ENCODE assay signal across 8 cellular contexts in genomic region chr3:198079771-198080520, GRCh38.
DNase-seq lines count a peak whose midpoint lies in the region; ATAC-seq and TF ChIP-seq lines count a peak whose summit lies in the region.

No MANE protein-coding gene starts in this region.

- no peak overlapping the region for H3K27ac ChIP-seq in foreskin keratinocyte
- no peak overlapping the region for H3K27ac ChIP-seq in ovary
- no peak overlapping the region for H3K27ac ChIP-seq in vagina

- 6 to 9% (median 7%) methylated on average over 36 to 47 of the region's 47 CpGs for WGBS in ovary, 3 donors

- DNase-seq in SIG-M5 treated with dmso at 0.1 percent for 504 hours (lab: John Stamatoyannopoulos, UW; ENCODE audit: unreplicated experiment), result peak; percentile 50
- DNase-seq in SIG-M5 (lab: John Stamatoyannopoulos, UW), result no peak
- peak; percentile 35 for DNase-seq in LoVo (ENCODE audit: low spot score)
- DNase-seq in activated T-cell treated with anti-CD3 and anti-CD28 coated beads, Interleukin-2, amount 50 U/mL, for 1 hour, result peak; percentile 65
- DNase-seq in foreskin keratinocyte, result peak; percentile 47 to 68
- DNase-seq in ovary, result peak in 1 of 5 donors; percentile 4
- DNase-seq in vagina (ENCODE audit: extremely low spot score in 2 of 2), result no peak

- no peaks in the 10 kb centered on the region for H3K4me1 ChIP-seq in foreskin keratinocyte
- peaks cover 7% of the 10 kb centered on the region for H3K4me1 ChIP-seq in ovary (ENCODE audit: insufficient read depth)
- H3K4me1 ChIP-seq in vagina, result peaks cover 12% of the 10 kb centered on the region

- H3K9me3 ChIP-seq in ovary, result no peaks in the 10 kb centered on the region
- H3K9me3 ChIP-seq in vagina, result no peaks in the 10 kb centered on the region

- TF ChIP-seq CTCF in foreskin keratinocyte (conservative IDR thresholded peaks at IDR 0.05), result peak; percentile 23
- no peak for TF ChIP-seq CTCF in ovary (IDR thresholded peaks at IDR 0.05)
- no peak for TF ChIP-seq CTCF in vagina (IDR thresholded peaks at IDR 0.05)

- ATAC-seq in foreskin keratinocyte (peak; percentile 82), HG03457 (IDR thresholded peaks at IDR 0.05; ENCODE audit: unreplicated experiment) (no peak)

- TF ChIP-seq POLR2A in ovary (IDR thresholded peaks at IDR 0.05) (no peak), vagina (IDR thresholded peaks at IDR 0.05) (no peak)

- peak overlapping the region; percentile 1 for H3K4me3 ChIP-seq in ovary
- H3K4me3 ChIP-seq in vagina, result peak overlapping the region; percentile 26 to 27

- H3K36me3 ChIP-seq in ovary (no peaks in the 10 kb centered on the region), vagina (no peaks in the 10 kb centered on the region)

- H3K27me3 ChIP-seq in foreskin keratinocyte (peaks cover 92% of the 10 kb centered on the region), ovary (no peaks in the 10 kb centered on the region), vagina (peaks cover 14% of the 10 kb centered on the region)

- TF ChIP-seq EP300 in ovary (IDR thresholded peaks at IDR 0.05), result no peak

- intact Hi-C loops in ovary (cut with DNase I), result loop anchor here in 1 of 4 donors (10.0 kb wide), 1 partner anchor 175 kb away; no protein-coding TSS in a partner anchor
- intact Hi-C loops in vagina (cut with DNase I), result no loop called here

Comparison
In these comparisons a context has a peak if more than half of its experiments do, and no peak if none do; other contexts are left out.
1. DNase-seq: peak in SIG-M5 treated with dmso at 0.1 percent for 504 hours (single experiment), LoVo (single experiment), activated T-cell treated with anti-CD3 and anti-CD28 coated beads, Interleukin-2, amount 50 U/mL, for 1 hour (single experiment) and foreskin keratinocyte (2 of 2); none in SIG-M5 (single experiment) and vagina (0 of 2).